Comparison of ENCODE assay signal across 9 cellular contexts in genomic region chr6:91565207-91565606, GRCh38.
"Had no signal": no experiment of that assay in that cellular context is flagged by ENCODE, and none has a peak within 500 bp of the region (broad histone marks: within the 10 kb centered on the region; RNA-seq: fewer than 3 reads in every experiment).

No MANE protein-coding gene starts in this region.

- H2AFZ ChIP-seq: GM23248 had no signal

- H3K4me3 ChIP-seq: GM23248 had no signal

- FAIRE-seq: H54, HTR-8/SVneo had no signal

- H3K9ac ChIP-seq: GM23248, KMS-11 had no signal

- H3K4me2 ChIP-seq: KMS-11 had no signal

- H3K27ac ChIP-seq: GM23248, KMS-11 had no signal

- DNase-seq: GM23248, GOT3, H9, HCEC 1CT, Karpas-422, KBM-7 had no signal
